In genomic region chr5:169024426-169024825, GRCh38 we compare ENCODE assay signal across 17 cellular contexts.
A peak's percentile ranks its signal among the peaks of the same experiment; 100 is the strongest.
DNase-seq lines count a peak whose midpoint lies in the region; TF ChIP-seq lines count a peak whose summit lies in the region.
"Had no signal": no experiment of that assay in that cellular context is flagged by ENCODE, and none has a peak within 500 bp of the region (broad histone marks: within the 10 kb centered on the region; RNA-seq: fewer than 3 reads in every experiment).

No MANE protein-coding gene starts in this region.

- CTCF ChIA-PET in activated naive CD4-positive, alpha-beta T cell treated with anti-CD3 and anti-CD28 coated beads for 36 hours (lab: Charles Lee): interaction anchor here (1.1 kb wide), 1 partner anchor 37 kb away, joined by 4 read pairs; no protein-coding TSS in a partner anchor

- no peaks in the 10 kb centered on the region for H3K27me3 ChIP-seq in right atrium auricular region

- H3K27ac ChIP-seq in coronary artery (peak overlapping the region; percentile 51 to 82), right atrium auricular region (no peak overlapping the region)
- H3K27ac ChIP-seq: A549, RWPE1 had no signal

- no peaks in the 10 kb centered on the region for H3K9me3 ChIP-seq in right atrium auricular region
- H3K9me3 ChIP-seq: A549 had no signal

- H3K4me1 ChIP-seq in right atrium auricular region: peaks cover 0 to 15% of the 10 kb centered on the region in 2 donors
- H3K4me1 ChIP-seq: A549 had no signal

- DNase-seq in AG10803 (ENCODE audit: low read depth): peak; percentile 65
- DNase-seq in coronary artery (ENCODE audit: low spot score): peak; percentile 89
- peak; percentile 78 for DNase-seq in right atrium auricular region (ENCODE audit: low spot score)
- peak; percentile 47 for DNase-seq in superior temporal gyrus (ENCODE audit: extremely low spot score)
- DNase-seq in activated naive CD4-positive, alpha-beta T cell treated with anti-CD3 and anti-CD28 coated beads for 36 hours: no peak
- no peak for DNase-seq in retina
- DNase-seq in UCSD-AML1 (lab: John Stamatoyannopoulos, UW; ENCODE audit: unreplicated experiment): no peak
- DNase-seq: CD4-positive, alpha-beta memory T cell; DMS79 treated with DMSO at 0.1 percent for 48 hours; HCEC 1CT; KBM-7; NCI-H226; NCI-H526 treated with DMSO at 0.1 percent for 48 hours; NK-92 treated with Interleukin-12 subunit alpha and Interleukin-12 subunit beta, amount 100 ng/mL, for 24 hours had no signal

- H3K36me3 ChIP-seq in right atrium auricular region: no peaks in the 10 kb centered on the region

- TF ChIP-seq CTCF in AG10803 (conservative IDR thresholded peaks at IDR 0.05; ENCODE audit: low read length) (no peak), coronary artery (IDR thresholded peaks at IDR 0.05) (no peak), right atrium auricular region (IDR thresholded peaks at IDR 0.05) (no peak)

- H3K27ac Mint-ChIP-seq in activated naive CD4-positive, alpha-beta T cell treated with anti-CD3 and anti-CD28 coated beads for 36 hours: no peak overlapping the region
- H3K27ac Mint-ChIP-seq: B cell; CD4-positive, alpha-beta memory T cell had no signal

- H3K9me3 Mint-ChIP-seq in activated naive CD4-positive, alpha-beta T cell treated with anti-CD3 and anti-CD28 coated beads for 36 hours: no peaks in the 10 kb centered on the region

- no peaks in the 10 kb centered on the region for H3K36me3 Mint-ChIP-seq in activated naive CD4-positive, alpha-beta T cell treated with anti-CD3 and anti-CD28 coated beads for 36 hours (ENCODE audit: low read depth)
- H3K36me3 Mint-ChIP-seq: CD4-positive, alpha-beta memory T cell had no signal

- H3K27me3 Mint-ChIP-seq in activated naive CD4-positive, alpha-beta T cell treated with anti-CD3 and anti-CD28 coated beads for 36 hours (ENCODE audit: low read depth): peaks cover 8% of the 10 kb centered on the region

- no peak overlapping the region for H3K4me3 ChIP-seq in AG10803 (ENCODE audit: low read length)
- peak overlapping the region; percentile 45 for H3K4me3 ChIP-seq in coronary artery
- H3K4me3 ChIP-seq in right atrium auricular region: no peak overlapping the region
- H3K4me3 ChIP-seq: A549 had no signal

- H3K4me3 Mint-ChIP-seq in activated naive CD4-positive, alpha-beta T cell treated with anti-CD3 and anti-CD28 coated beads for 36 hours: no peak overlapping the region
- H3K4me3 Mint-ChIP-seq: B cell had no signal

- H3K4me1 Mint-ChIP-seq in activated naive CD4-positive, alpha-beta T cell treated with anti-CD3 and anti-CD28 coated beads for 36 hours (ENCODE audit: low read depth): no peaks in the 10 kb centered on the region
- H3K4me1 Mint-ChIP-seq: B cell; CD4-positive, alpha-beta memory T cell had no signal

- intact Hi-C loops in activated naive CD4-positive, alpha-beta T cell treated with anti-CD3 and anti-CD28 coated beads for 36 hours (cut with micrococcal nuclease): no loop called here

Comparison
In these comparisons a context has a peak if more than half of its experiments do, and no peak if none do; other contexts are left out.
1. DNase-seq: peak in AG10803 (single experiment), coronary artery (single experiment), right atrium auricular region (single experiment) and superior temporal gyrus (single experiment); none in activated naive CD4-positive, alpha-beta T cell treated with anti-CD3 and anti-CD28 coated beads for 36 hours (single experiment), retina (single experiment) and UCSD-AML1 (single experiment).
2. H3K27ac ChIP-seq: peak in coronary artery (2 of 2); none in right atrium auricular region (0 of 2).